1 cellular context compared by ENCODE assay signal in the genomic region with DNA sequence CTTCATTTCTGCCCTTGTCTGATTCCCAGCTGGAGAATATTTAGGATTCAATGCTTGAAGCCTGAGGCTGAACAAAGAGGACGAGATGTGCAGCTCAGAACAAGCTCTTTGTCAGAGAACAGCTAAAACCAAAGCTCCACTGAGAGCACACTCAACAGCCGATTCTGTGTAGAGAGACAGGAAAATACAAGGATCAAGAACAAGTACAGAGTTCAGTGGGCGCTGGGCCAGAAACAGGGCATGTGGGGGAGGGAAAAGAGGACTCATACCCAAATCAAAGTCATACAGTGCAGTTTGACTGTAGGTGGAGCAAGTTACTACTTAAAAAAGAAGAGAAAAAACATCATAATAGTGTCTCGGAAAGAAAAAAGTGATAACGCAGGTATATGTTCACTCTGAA.
TF ChIP-seq lines count a peak whose summit lies in the region.

A gene (minus strand): TSS at position 176 of the 400 bp plus-strand sequence.

TF ChIP-seq in SK-N-SH, 30 proteins besides CTCF, POLR2A, EP300 and RAD21 (continued from another document):
- no peak for TF ChIP-seq FOXJ3 (CRISPR knock-in tag; IDR thresholded peaks at IDR 0.05)
- no peak for TF ChIP-seq SIN3A (IDR thresholded peaks at IDR 0.05; ENCODE audit: borderline replicate concordance, low read depth, low read length)
- TF ChIP-seq, protein P1, sequence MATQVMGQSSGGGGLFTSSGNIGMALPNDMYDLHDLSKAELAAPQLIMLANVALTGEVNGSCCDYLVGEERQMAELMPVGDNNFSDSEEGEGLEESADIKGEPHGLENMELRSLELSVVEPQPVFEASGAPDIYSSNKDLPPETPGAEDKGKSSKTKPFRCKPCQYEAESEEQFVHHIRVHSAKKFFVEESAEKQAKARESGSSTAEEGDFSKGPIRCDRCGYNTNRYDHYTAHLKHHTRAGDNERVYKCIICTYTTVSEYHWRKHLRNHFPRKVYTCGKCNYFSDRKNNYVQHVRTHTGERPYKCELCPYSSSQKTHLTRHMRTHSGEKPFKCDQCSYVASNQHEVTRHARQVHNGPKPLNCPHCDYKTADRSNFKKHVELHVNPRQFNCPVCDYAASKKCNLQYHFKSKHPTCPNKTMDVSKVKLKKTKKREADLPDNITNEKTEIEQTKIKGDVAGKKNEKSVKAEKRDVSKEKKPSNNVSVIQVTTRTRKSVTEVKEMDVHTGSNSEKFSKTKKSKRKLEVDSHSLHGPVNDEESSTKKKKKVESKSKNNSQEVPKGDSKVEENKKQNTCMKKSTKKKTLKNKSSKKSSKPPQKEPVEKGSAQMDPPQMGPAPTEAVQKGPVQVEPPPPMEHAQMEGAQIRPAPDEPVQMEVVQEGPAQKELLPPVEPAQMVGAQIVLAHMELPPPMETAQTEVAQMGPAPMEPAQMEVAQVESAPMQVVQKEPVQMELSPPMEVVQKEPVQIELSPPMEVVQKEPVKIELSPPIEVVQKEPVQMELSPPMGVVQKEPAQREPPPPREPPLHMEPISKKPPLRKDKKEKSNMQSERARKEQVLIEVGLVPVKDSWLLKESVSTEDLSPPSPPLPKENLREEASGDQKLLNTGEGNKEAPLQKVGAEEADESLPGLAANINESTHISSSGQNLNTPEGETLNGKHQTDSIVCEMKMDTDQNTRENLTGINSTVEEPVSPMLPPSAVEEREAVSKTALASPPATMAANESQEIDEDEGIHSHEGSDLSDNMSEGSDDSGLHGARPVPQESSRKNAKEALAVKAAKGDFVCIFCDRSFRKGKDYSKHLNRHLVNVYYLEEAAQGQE (IDR thresholded peaks at IDR 0.05; ENCODE audit: low read depth, low read length): no peak
- TF ChIP-seq ELF1 (IDR thresholded peaks at IDR 0.05): no peak
TF ChIP-seq in SK-N-SH: peak in this region for 0.
